Comparison of ENCODE assay signal across 8 cellular contexts in genomic region chr6:158799051-158799792, GRCh38. TPM values are rescaled to one million over a fixed set of nuclear protein-coding genes. Genes with fewer than 3 reads are reported as not detected.
DNase-seq lines count a peak whose midpoint lies in the region; ATAC-seq and TF ChIP-seq lines count a peak whose summit lies in the region.

No MANE protein-coding gene starts in this region.

- H3K27ac ChIP-seq in mucosa of rectum (ENCODE audit: low read depth in 2 of 2, low read length in 2 of 2) = peak overlapping the region; percentile 63 to 73

- no peaks in the 10 kb centered on the region for H3K27me3 ChIP-seq in mucosa of rectum (ENCODE audit: control insufficient read depth in 2 of 2, insufficient read depth in 2 of 2, low read length in 2 of 2)

- H3K4me1 Mint-ChIP-seq in chondrocyte (ENCODE audit: low read depth) = peaks cover 53% of the 10 kb centered on the region

- no peaks in the 10 kb centered on the region for H3K27me3 Mint-ChIP-seq in chondrocyte (ENCODE audit: low read depth)

- ATAC-seq in GM21723 (IDR thresholded peaks at IDR 0.05; ENCODE audit: unreplicated experiment) (no peak), HG02759 (IDR thresholded peaks at IDR 0.05; ENCODE audit: unreplicated experiment) (no peak)

- no peak for TF ChIP-seq CTCF in chondrocyte (IDR thresholded peaks at IDR 0.05)

- H3K4me1 ChIP-seq in mucosa of rectum (ENCODE audit: control insufficient read depth in 2 of 2, insufficient read depth in 2 of 2, low read length in 2 of 2) = peaks cover 59 to 87% of the 10 kb centered on the region in 2 donors

- no peaks in the 10 kb centered on the region for H3K9me3 ChIP-seq in mucosa of rectum (ENCODE audit: control insufficient read depth in 2 of 2, low read length in 2 of 2)

- peak overlapping the region; percentile 89 for H3K27ac Mint-ChIP-seq in chondrocyte (ENCODE audit: unreplicated experiment)

- no peaks in the 10 kb centered on the region for H3K36me3 Mint-ChIP-seq in chondrocyte (ENCODE audit: low read depth)

- H3K9me3 Mint-ChIP-seq in chondrocyte (ENCODE audit: low read depth) = no peaks in the 10 kb centered on the region

- peak overlapping the region in 1 of 2 donors; percentile 23 for H3K4me3 ChIP-seq in mucosa of rectum (ENCODE audit: low read length in 2 of 2)

- peak overlapping the region; percentile 23 to 54 for H3K9ac ChIP-seq in mucosa of rectum (ENCODE audit: low read depth in 1 of 2, low read length in 2 of 2)

- peak; percentile 41 for DNase-seq in activated CD8-positive, alpha-beta memory T cell treated with anti-CD3 and anti-CD28 coated beads for 24 hours
- no peak for DNase-seq in activated CD8-positive, alpha-beta memory T cell treated with anti-CD3 and anti-CD28 coated beads, Interleukin-2, amount 50 U/mL, for 4 hours
- DNase-seq in NCI-H82 treated with DMSO at 0.1 percent for 48 hours (lab: John Stamatoyannopoulos, UW; ENCODE audit: unreplicated experiment) (peak; percentile 96), chondrocyte (ENCODE audit: low spot score) (no peak), OCI-M2 (lab: John Stamatoyannopoulos, UW; ENCODE audit: unreplicated experiment) (no peak)

- H3K4me3 Mint-ChIP-seq in chondrocyte (ENCODE audit: unreplicated experiment) = no peak overlapping the region

- H3K36me3 ChIP-seq in mucosa of rectum (ENCODE audit: control insufficient read depth in 2 of 2, insufficient read depth in 2 of 2, low read length in 2 of 2) = peaks cover 0 to 2% of the 10 kb centered on the region in 2 donors

RNA-seq across cellular contexts. Expression of gene EZR, which starts 19.9 kb away (rescaled TPM):
- total RNA-seq in chondrocyte = 57.0 to 71.5 TPM (median 68.4 TPM) in 3 replicates

Comparison
In these comparisons a context has a peak if more than half of its experiments do, and no peak if none do; other contexts are left out.
1. DNase-seq: peak in activated CD8-positive, alpha-beta memory T cell treated with anti-CD3 and anti-CD28 coated beads for 24 hours (single experiment) and NCI-H82 treated with DMSO at 0.1 percent for 48 hours (single experiment); none in activated CD8-positive, alpha-beta memory T cell treated with anti-CD3 and anti-CD28 coated beads, Interleukin-2, amount 50 U/mL, for 4 hours (single experiment), chondrocyte (single experiment) and OCI-M2 (single experiment).